25 cellular contexts compared by ENCODE assay signal in genomic region chr7:114860196-114860595, GRCh38.
"Had no signal": no experiment of that assay in that cellular context is flagged by ENCODE, and none has a peak within 500 bp of the region (broad histone marks: within the 10 kb centered on the region; RNA-seq: fewer than 3 reads in every experiment).

No MANE protein-coding gene starts in this region.

- H3K27ac ChIP-seq: colonic mucosa, gastrocnemius medialis, heart left ventricle, neural progenitor cell, ovary, psoas muscle, sigmoid colon, testis, tibial artery had no signal

- ATAC-seq: gastrocnemius medialis; heart left ventricle; left lobe of liver; naive thymus-derived CD4-positive, alpha-beta T cell; psoas muscle; right cardiac atrium; stimulated activated memory B cell treated with anti-CD40 and anti-IgM and Interleukin-4, amounts not matched to agents 10 μg/mL and 1 μg/mL and 100 μg/mL, for 72 hours; stimulated activated naive CD8-positive, alpha-beta T cell treated with anti-CD3 and anti-CD28 coated beads, Interleukin-15, Interleukin-2, amounts not matched to agents 100 U/mL and 50 U/mL, for 24 hours had no signal

- H3K4me3 ChIP-seq: colonic mucosa, gastrocnemius medialis, heart left ventricle, lung, neural progenitor cell, ovary, psoas muscle, sigmoid colon, testis, tibial artery had no signal

- DNase-seq: colonic mucosa; effector CD8-positive, alpha-beta T cell; endodermal cell; erythroblast; gastrocnemius medialis; heart left ventricle; hippocampal formation; islet precursor cell; mesenchymal stem cell; midbrain; naive thymus-derived CD4-positive, alpha-beta T cell; ovary; posterior cingulate gyrus; psoas muscle; right cardiac atrium; sigmoid colon; stimulated activated CD4-positive, alpha-beta T cell treated with anti-CD3 and anti-CD28 coated beads, Interleukin-4, amount 100 ng/mL, for 4 hours; stimulated activated naive CD8-positive, alpha-beta T cell treated with anti-CD3 and anti-CD28 coated beads, Interleukin-15, Interleukin-2, amounts not matched to agents 100 U/mL and 50 U/mL, for 24 hours; substantia nigra; testis; tibial artery had no signal
